ENCODE assay signal across 22 cellular contexts in genomic region chr16:72942021-72942420, GRCh38.
DNase-seq lines count a peak whose midpoint lies in the region; ATAC-seq and TF ChIP-seq lines count a peak whose summit lies in the region.
"Had no signal": no experiment of that assay in that cellular context is flagged by ENCODE, and none has a peak within 500 bp of the region (broad histone marks: within the 10 kb centered on the region; RNA-seq: fewer than 3 reads in every experiment).

No MANE protein-coding gene starts in this region.

- H3K36me3 Mint-ChIP-seq in Calu3 (ENCODE audit: insufficient read depth, unreplicated experiment): peaks cover 7% of the 10 kb centered on the region
- H3K36me3 Mint-ChIP-seq in effector memory CD8-positive, alpha-beta T cell (ENCODE audit: insufficient read depth): no peaks in the 10 kb centered on the region

- CTCF ChIA-PET in Calu3 (lab: Charles Lee): interaction anchor here (1.3 kb wide), 1 partner anchor 33 kb away, joined by 4 read pairs; no protein-coding TSS in a partner anchor

- H3K27ac Mint-ChIP-seq in Calu3 (ENCODE audit: unreplicated experiment): peak overlapping the region; percentile 82
- no peak overlapping the region for H3K27ac Mint-ChIP-seq in effector memory CD8-positive, alpha-beta T cell
- H3K27ac Mint-ChIP-seq: CD14-positive monocyte, GM23338, IgD-negative memory B cell had no signal

- peak; percentile 26 for DNase-seq in NCI-H1105 treated with DMSO at 0.1 percent for 48 hours (lab: John Stamatoyannopoulos, UW)
- DNase-seq in NCI-H1105 (lab: John Stamatoyannopoulos, UW): no peak
- peak; percentile 48 for DNase-seq in Calu3
- peak; percentile 2 for DNase-seq in NCI-H774 (lab: John Stamatoyannopoulos, UW)
- no peak for DNase-seq in left colon
- DNase-seq in NCI-H187 (lab: John Stamatoyannopoulos, UW): no peak
- no peak for DNase-seq in effector memory CD8-positive, alpha-beta T cell
- no peak for DNase-seq in activated effector memory CD4-positive, alpha-beta T cell treated with Interleukin-2 at 50 U/mL for 16 hours
- DNase-seq: 8988T, ACHN, BE2C, DMS153, MM.1S, NCI-H1436, NCI-H187 treated with DMSO at 0.1 percent for 48 hours, NCI-H82, RPMI8226, SHP77, T-helper 1 cell had no signal

- H3K4me3 Mint-ChIP-seq in Calu3 (ENCODE audit: low read depth, unreplicated experiment): peak overlapping the region; percentile 49
- no peak overlapping the region for H3K4me3 Mint-ChIP-seq in effector memory CD8-positive, alpha-beta T cell
- H3K4me3 Mint-ChIP-seq: CD14-positive monocyte, GM23338, IgD-negative memory B cell had no signal

- ATAC-seq in left colon: peak; percentile 49
- no peak for ATAC-seq in effector memory CD8-positive, alpha-beta T cell (replicated peaks)
- ATAC-seq: GM23338 had no signal

- H3K27me3 Mint-ChIP-seq in Calu3 (ENCODE audit: unreplicated experiment): no peaks in the 10 kb centered on the region
- no peaks in the 10 kb centered on the region for H3K27me3 Mint-ChIP-seq in effector memory CD8-positive, alpha-beta T cell
- H3K27me3 Mint-ChIP-seq: IgD-negative memory B cell had no signal

- no peak for TF ChIP-seq CTCF in Calu3 (IDR thresholded peaks at IDR 0.05; ENCODE audit: unreplicated experiment)

- intact Hi-C loops in Calu3 (cut with micrococcal nuclease; ENCODE audit: unreplicated experiment) (loop anchor here (1.0 to 5.0 kb wide), 2 partner anchors 15 to 75 kb away; no protein-coding TSS in a partner anchor), left colon (cut with DNase I, micrococcal nuclease) (no loop called here)

- BruUV-seq in Calu3 (replicated peaks; lab: Mats Ljungman, UMichigan): no TSS peak

- H3K9me3 Mint-ChIP-seq in Calu3 (ENCODE audit: low read depth, unreplicated experiment): no peaks in the 10 kb centered on the region
- no peaks in the 10 kb centered on the region for H3K9me3 Mint-ChIP-seq in effector memory CD8-positive, alpha-beta T cell
- H3K9me3 Mint-ChIP-seq: CD14-positive monocyte, GM23338, IgD-negative memory B cell had no signal

- peaks cover 51% of the 10 kb centered on the region for H3K4me1 Mint-ChIP-seq in Calu3 (ENCODE audit: low read depth, unreplicated experiment)
- no peaks in the 10 kb centered on the region for H3K4me1 Mint-ChIP-seq in effector memory CD8-positive, alpha-beta T cell (ENCODE audit: low read depth in 2 of 2)
- H3K4me1 Mint-ChIP-seq: IgD-negative memory B cell had no signal

Comparison
In these comparisons a context has a peak if more than half of its experiments do, and no peak if none do; other contexts are left out.
1. DNase-seq: peak in NCI-H1105 treated with DMSO at 0.1 percent for 48 hours (single experiment), Calu3 (single experiment) and NCI-H774 (single experiment); none in NCI-H1105 (single experiment), left colon (0 of 2), NCI-H187 (0 of 2), effector memory CD8-positive, alpha-beta T cell (0 of 3) and activated effector memory CD4-positive, alpha-beta T cell treated with Interleukin-2 at 50 U/mL for 16 hours (single experiment).